ENCODE assay signal across 1 cellular context in the genomic region with DNA sequence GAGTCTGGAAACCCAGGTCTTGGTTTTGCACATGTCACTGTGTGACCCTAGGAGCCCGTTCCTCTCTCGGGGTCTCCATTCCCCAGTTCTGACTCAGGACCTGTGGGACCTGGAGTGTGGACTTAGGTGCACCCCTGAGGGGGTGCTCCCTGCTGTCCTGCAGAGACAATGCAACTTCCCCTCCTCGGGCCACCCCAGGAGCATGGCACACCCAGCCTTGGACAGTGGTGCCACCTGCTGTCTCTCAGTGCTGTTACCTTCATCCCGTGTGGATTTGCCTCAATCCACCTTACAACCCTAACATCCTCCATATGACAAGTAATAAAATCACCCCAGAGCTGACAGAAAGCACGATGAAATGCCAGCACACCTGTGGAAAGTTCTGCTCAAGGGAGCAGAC.
TF ChIP-seq lines count a peak whose summit lies in the region.

No MANE protein-coding gene starts in this region.

TF ChIP-seq in WTC11, 78 proteins besides CTCF, POLR2A, EP300 and RAD21 (continued from another document):
- TF ChIP-seq, protein P1, sequence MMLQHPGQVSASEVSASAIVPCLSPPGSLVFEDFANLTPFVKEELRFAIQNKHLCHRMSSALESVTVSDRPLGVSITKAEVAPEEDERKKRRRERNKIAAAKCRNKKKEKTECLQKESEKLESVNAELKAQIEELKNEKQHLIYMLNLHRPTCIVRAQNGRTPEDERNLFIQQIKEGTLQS (CRISPR knock-in tag; conservative IDR thresholded peaks at IDR 0.05), result no peak
- TF ChIP-seq ZNF671 (CRISPR knock-in tag; IDR thresholded peaks at IDR 0.05) (no peak), ELF4 (CRISPR knock-in tag; IDR thresholded peaks at IDR 0.05; ENCODE audit: low read depth) (no peak), TEAD4 (CRISPR knock-in tag; IDR thresholded peaks at IDR 0.05) (no peak)
